Comparison of ENCODE assay signal across 8 cellular contexts in the genomic region with DNA sequence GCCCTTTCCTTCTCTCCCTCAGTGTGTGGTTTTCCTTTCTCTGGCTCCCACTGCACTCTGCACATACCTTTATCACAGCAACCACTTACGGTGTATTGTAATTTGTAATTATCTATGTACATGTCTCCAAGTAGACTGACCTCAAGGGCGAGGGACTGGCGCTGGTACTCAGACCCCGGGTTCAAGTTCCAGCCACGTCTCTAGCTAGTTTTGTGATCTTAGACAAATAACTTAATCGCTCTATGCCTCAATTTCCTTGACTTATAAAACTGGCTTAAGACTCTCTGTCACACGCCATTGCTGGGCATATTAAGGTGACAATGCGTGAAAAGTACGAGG. TPM values are rescaled to one million over a fixed set of nuclear protein-coding genes. Genes with fewer than 3 reads are reported as not detected.
DNase-seq lines count a peak whose midpoint lies in the region; ATAC-seq and TF ChIP-seq lines count a peak whose summit lies in the region.

No MANE protein-coding gene starts in this region.

- ATAC-seq in activated CD8-positive, alpha-beta T cell treated with anti-CD3 and anti-CD28 coated beads for 36 hours: no peak

- H3K9ac ChIP-seq in iPS-18a (ENCODE audit: low read length): peak overlapping the region; percentile 76

- peak; percentile 45 for DNase-seq in NCI-H510A treated with DMSO at 0.1 percent for 48 hours (lab: John Stamatoyannopoulos, UW)
- DNase-seq in NCI-H510A (lab: John Stamatoyannopoulos, UW): no peak
- no peak for DNase-seq in activated CD8-positive, alpha-beta T cell treated with anti-CD3 and anti-CD28 coated beads for 36 hours
- no peak for DNase-seq in AML-193 (lab: John Stamatoyannopoulos, UW)
- DNase-seq in HK-2 (ENCODE audit: unreplicated experiment): no peak
- no peak for DNase-seq in GDM1 (lab: John Stamatoyannopoulos, UW)

- intact Hi-C loops in activated CD8-positive, alpha-beta T cell treated with anti-CD3 and anti-CD28 coated beads for 36 hours (cut with micrococcal nuclease): no loop called here

- no peaks in the 10 kb centered on the region for H3K9me3 Mint-ChIP-seq in activated CD8-positive, alpha-beta T cell treated with anti-CD3 and anti-CD28 coated beads for 36 hours
- H3K9me3 Mint-ChIP-seq in stimulated activated naive CD8-positive, alpha-beta T cell treated with anti-CD3 and anti-CD28 coated beads, Interleukin-15, Interleukin-2, amounts not matched to agents 100 ng/mL and 50 ng/mL, for 24 hours: no peaks in the 10 kb centered on the region

- H3K36me3 Mint-ChIP-seq in activated CD8-positive, alpha-beta T cell treated with anti-CD3 and anti-CD28 coated beads for 36 hours (ENCODE audit: low read depth): peaks cover 4% of the 10 kb centered on the region
- H3K36me3 Mint-ChIP-seq in stimulated activated naive CD8-positive, alpha-beta T cell treated with anti-CD3 and anti-CD28 coated beads, Interleukin-15, Interleukin-2, amounts not matched to agents 100 ng/mL and 50 ng/mL, for 24 hours (ENCODE audit: low read depth): peaks cover 5% of the 10 kb centered on the region

- H3K27ac ChIP-seq in iPS-18a (ENCODE audit: low read length): peak overlapping the region; percentile 85

- CTCF ChIA-PET in activated CD8-positive, alpha-beta T cell treated with anti-CD3 and anti-CD28 coated beads for 36 hours (lab: Charles Lee): interaction anchor here (2.1 to 4.7 kb wide), 2 partner anchors 10 to 11 kb away, joined by 9 to 32 read pairs; no protein-coding TSS in a partner anchor

- no peaks in the 10 kb centered on the region for H3K9me3 ChIP-seq in iPS-18a (ENCODE audit: control insufficient read depth, low read depth, low read length)

- H3K4me1 Mint-ChIP-seq in activated CD8-positive, alpha-beta T cell treated with anti-CD3 and anti-CD28 coated beads for 36 hours (ENCODE audit: low read depth): peaks cover 29% of the 10 kb centered on the region
- H3K4me1 Mint-ChIP-seq in stimulated activated naive CD8-positive, alpha-beta T cell treated with anti-CD3 and anti-CD28 coated beads, Interleukin-15, Interleukin-2, amounts not matched to agents 100 ng/mL and 50 ng/mL, for 24 hours (ENCODE audit: low read depth): peaks cover 45% of the 10 kb centered on the region

- no peaks in the 10 kb centered on the region for H3K36me3 ChIP-seq in iPS-18a (ENCODE audit: control insufficient read depth, low read depth, low read length)

- peak overlapping the region; percentile 84 for H3K4me3 ChIP-seq in iPS-18a (ENCODE audit: low read length)

- no peaks in the 10 kb centered on the region for H3K27me3 ChIP-seq in iPS-18a (ENCODE audit: control insufficient read depth, insufficient read depth, low read length)

- POLR2A ChIA-PET in activated CD8-positive, alpha-beta T cell treated with anti-CD3 and anti-CD28 coated beads for 36 hours (lab: Charles Lee): interaction anchor here (0.6 to 2.2 kb wide), 4 partner anchors 13 to 252 kb away, joined by 3 to 11 read pairs (median 3); no protein-coding TSS in a partner anchor

- no peak for TF ChIP-seq CTCF in activated CD8-positive, alpha-beta T cell treated with anti-CD3 and anti-CD28 coated beads for 36 hours (IDR thresholded peaks at IDR 0.05)

- H3K27ac Mint-ChIP-seq in activated CD8-positive, alpha-beta T cell treated with anti-CD3 and anti-CD28 coated beads for 36 hours: peak overlapping the region; percentile 97
- peak overlapping the region; percentile 96 for H3K27ac Mint-ChIP-seq in stimulated activated naive CD8-positive, alpha-beta T cell treated with anti-CD3 and anti-CD28 coated beads, Interleukin-15, Interleukin-2, amounts not matched to agents 100 ng/mL and 50 ng/mL, for 24 hours

- peaks cover 18% of the 10 kb centered on the region for H3K4me1 ChIP-seq in iPS-18a (ENCODE audit: control insufficient read depth, low read depth, low read length)

- H3K27me3 Mint-ChIP-seq in activated CD8-positive, alpha-beta T cell treated with anti-CD3 and anti-CD28 coated beads for 36 hours: no peaks in the 10 kb centered on the region
- no peaks in the 10 kb centered on the region for H3K27me3 Mint-ChIP-seq in stimulated activated naive CD8-positive, alpha-beta T cell treated with anti-CD3 and anti-CD28 coated beads, Interleukin-15, Interleukin-2, amounts not matched to agents 100 ng/mL and 50 ng/mL, for 24 hours

- H3K4me3 Mint-ChIP-seq in activated CD8-positive, alpha-beta T cell treated with anti-CD3 and anti-CD28 coated beads for 36 hours: peak overlapping the region; percentile 91
- peak overlapping the region; percentile 88 for H3K4me3 Mint-ChIP-seq in stimulated activated naive CD8-positive, alpha-beta T cell treated with anti-CD3 and anti-CD28 coated beads, Interleukin-15, Interleukin-2, amounts not matched to agents 100 ng/mL and 50 ng/mL, for 24 hours

RNA-seq across cellular contexts. Expression of a gene that starts 0.6 kb away (rescaled TPM):
- total RNA-seq in activated CD8-positive, alpha-beta T cell treated with anti-CD3 and anti-CD28 coated beads for 36 hours: 10 to 100 TPM; 22.5 to 28.4 TPM

RNA-seq across cellular contexts. Expression of a gene that starts 33.1 kb away (rescaled TPM):
- total RNA-seq in activated CD8-positive, alpha-beta T cell treated with anti-CD3 and anti-CD28 coated beads for 36 hours: not detected
